In genomic region chr2:60450488-60450887, GRCh38 we compare ENCODE assay signal across 17 cellular contexts.
"Had no signal": no experiment of that assay in that cellular context is flagged by ENCODE, and none has a peak within 500 bp of the region (broad histone marks: within the 10 kb centered on the region; RNA-seq: fewer than 3 reads in every experiment).

No MANE protein-coding gene starts in this region.

- ATAC-seq: activated CD8-positive, alpha-beta T cell treated with anti-CD3 and anti-CD28 coated beads, Interleukin-2, amount 10 ng/mL, durations not matched to agents 7 days and 5 days; left ventricle myocardium superior had no signal

- H3K27ac Mint-ChIP-seq: activated CD8-positive, alpha-beta T cell treated with anti-CD3 and anti-CD28 coated beads, Interleukin-2, amount 10 ng/mL, durations not matched to agents 7 days and 5 days had no signal

- H3K36me3 ChIP-seq: ascending aorta, cardiac muscle cell, neutrophil, WERI-Rb-1 had no signal

- FAIRE-seq: colon, keratinocyte had no signal

- H3K4me3 Mint-ChIP-seq: activated CD8-positive, alpha-beta T cell treated with anti-CD3 and anti-CD28 coated beads, Interleukin-2, amount 10 ng/mL, durations not matched to agents 7 days and 5 days had no signal

- DNase-seq: activated CD4-positive, alpha-beta T cell treated with anti-CD3 and anti-CD28 coated beads for 4 hours; activated CD8-positive, alpha-beta memory T cell treated with anti-CD3 and anti-CD28 coated beads, Interleukin-2, amount 50 U/mL, for 48 hours; activated CD8-positive, alpha-beta T cell treated with anti-CD3 and anti-CD28 coated beads, Interleukin-2, amount 10 ng/mL, durations not matched to agents 7 days and 5 days; foreskin melanocyte; left ventricle myocardium superior; mesendoderm; retina; stimulated activated CD4-positive, alpha-beta T cell treated with anti-CD3 and anti-CD28 coated beads, Interleukin-4, amount 100 ng/mL, for 24 hours; substantia nigra; T1000; transverse colon; WERI-Rb-1 had no signal

- H3K4me3 ChIP-seq: ascending aorta, cardiac muscle cell, transverse colon had no signal

- H3K27me3 ChIP-seq: ascending aorta, cardiac muscle cell, neutrophil, transverse colon had no signal
